Comparison of ENCODE assay signal across 12 cellular contexts in genomic region chr22:35761037-35761436, GRCh38. TPM values are rescaled to one million over a fixed set of nuclear protein-coding genes. Genes with fewer than 3 reads are reported as not detected.
DNase-seq lines count a peak whose midpoint lies in the region; ATAC-seq and TF ChIP-seq lines count a peak whose summit lies in the region.
"Had no signal": no experiment of that assay in that cellular context is flagged by ENCODE, and none has a peak within 500 bp of the region (broad histone marks: within the 10 kb centered on the region; RNA-seq: fewer than 3 reads in every experiment).

No MANE protein-coding gene starts in this region.

- no peak overlapping the region for H3K4me3 ChIP-seq in fibroblast of the aortic adventitia (ENCODE audit: low read depth, low read length)
- H3K4me3 ChIP-seq in effector memory CD4-positive, alpha-beta T cell (ENCODE audit: insufficient read depth, low read depth, low read length, poor library complexity, severe bottlenecking): no peak overlapping the region
- H3K4me3 ChIP-seq: BLaER1 treated with 17β-estradiol and CSF1 and Interleukin-3, amounts not matched to agents 10 nM and 100 nM; ovary had no signal

- TF ChIP-seq CTCF in RWPE1 (conservative IDR thresholded peaks at IDR 0.05; ENCODE audit: low read depth) (0 out of 2 replicates have a peak, but pooled peaks have one; percentile 25), fibroblast of the aortic adventitia (IDR thresholded peaks at IDR 0.05; ENCODE audit: insufficient read depth, low read length) (peak; percentile 25)

- H3K4me1 ChIP-seq in effector memory CD4-positive, alpha-beta T cell (ENCODE audit: control insufficient read depth, insufficient read depth, low read length, poor library complexity, severe bottlenecking): no peaks in the 10 kb centered on the region
- H3K4me1 ChIP-seq: BLaER1 treated with 17β-estradiol and CSF1 and Interleukin-3, amounts not matched to agents 10 nM and 100 nM had no signal

- intact Hi-C loops in sciatic nerve (cut with DNase I): loop anchor here (10.0 kb wide), 1 partner anchor 634 kb away; no protein-coding TSS in a partner anchor

- H3K36me3 ChIP-seq in effector memory CD4-positive, alpha-beta T cell (ENCODE audit: control insufficient read depth, insufficient read depth, low read length): no peaks in the 10 kb centered on the region
- H3K36me3 ChIP-seq: ovary had no signal

- POLR2A ChIA-PET in RWPE1 (lab: Yijun Ruan, JAX; ENCODE audit: low non-redundant PET): no interaction called here

- no peak overlapping the region for H3K27ac ChIP-seq in RWPE1
- H3K27ac ChIP-seq in effector memory CD4-positive, alpha-beta T cell (ENCODE audit: insufficient read depth, low read length, poor library complexity, severe bottlenecking): no peak overlapping the region
- H3K27ac ChIP-seq: BLaER1 treated with 17β-estradiol and CSF1 and Interleukin-3, amounts not matched to agents 10 nM and 100 nM; ovary had no signal

- DNase-seq in NCI-H82 (lab: John Stamatoyannopoulos, UW) (peak; percentile 32), NCI-H82 treated with DMSO at 0.1 percent for 48 hours (lab: John Stamatoyannopoulos, UW; ENCODE audit: unreplicated experiment) (no peak), RWPE1 (ENCODE audit: low spot score) (no peak), fibroblast of the aortic adventitia (ENCODE audit: low read depth) (peak; percentile 35), sciatic nerve (ENCODE audit: low spot score) (no peak), hippocampal formation (lab: John Stamatoyannopoulos, UW) (no peak), AG08396 (ENCODE audit: low spot score) (no peak)
- no peak for DNase-seq in effector memory CD4-positive, alpha-beta T cell
- DNase-seq: activated naive CD4-positive, alpha-beta T cell treated with Interleukin-2 at 50 U/mL for 16 hours; ovary had no signal

- ATAC-seq in sciatic nerve: peak; percentile 55

- H3K9me3 ChIP-seq in effector memory CD4-positive, alpha-beta T cell (ENCODE audit: control insufficient read depth, low read length): no peaks in the 10 kb centered on the region
- H3K9me3 ChIP-seq: BLaER1 treated with 17β-estradiol and CSF1 and Interleukin-3, amounts not matched to agents 10 nM and 100 nM; ovary had no signal

- CTCF ChIA-PET in RWPE1 (lab: Yijun Ruan, JAX): interaction anchor here (0.6 kb wide), 1 partner anchor 322 kb away, joined by 5 read pairs; no protein-coding TSS in a partner anchor

- no peaks in the 10 kb centered on the region for H3K27me3 ChIP-seq in effector memory CD4-positive, alpha-beta T cell (replicated peaks; ENCODE audit: control insufficient read depth, insufficient read depth, low read length, poor library complexity, severe bottlenecking)
- H3K27me3 ChIP-seq: ovary had no signal

RNA-seq across cellular contexts. Expression of gene APOL5, which starts 43.4 kb away (rescaled TPM):
- total RNA-seq in fibroblast of the aortic adventitia (ENCODE audit: low replicate concordance): not detected in 2 replicates
- not detected for total RNA-seq in sciatic nerve
- total RNA-seq: glomerular endothelial cell, ovary had no signal

Comparison
In these comparisons a context has a peak if more than half of its experiments do, and no peak if none do; other contexts are left out.
1. DNase-seq: peak in NCI-H82 (single experiment) and fibroblast of the aortic adventitia (single experiment); none in NCI-H82 treated with DMSO at 0.1 percent for 48 hours (single experiment), RWPE1 (single experiment), sciatic nerve (single experiment), effector memory CD4-positive, alpha-beta T cell (0 of 3), hippocampal formation (0 of 2) and AG08396 (single experiment).